ENCODE assay signal across 10 cellular contexts in genomic region chr9:75893096-75893495, GRCh38. TPM values are rescaled to one million over a fixed set of nuclear protein-coding genes. Genes with fewer than 3 reads are reported as not detected.
DNase-seq lines count a peak whose midpoint lies in the region; ATAC-seq and TF ChIP-seq lines count a peak whose summit lies in the region.
"Had no signal": no experiment of that assay in that cellular context is flagged by ENCODE, and none has a peak within 500 bp of the region (broad histone marks: within the 10 kb centered on the region; RNA-seq: fewer than 3 reads in every experiment).

No MANE protein-coding gene starts in this region.

- H3K27me3 ChIP-seq in smooth muscle cell (ENCODE audit: low read depth) (peaks cover 38% of the 10 kb centered on the region), upper lobe of left lung (no peaks in the 10 kb centered on the region)

- H3K9me3 ChIP-seq in smooth muscle cell (replicated peaks; ENCODE audit: low read depth) = no peaks in the 10 kb centered on the region
- H3K9me3 ChIP-seq in upper lobe of left lung = no peaks in the 10 kb centered on the region

- H2AFZ ChIP-seq in smooth muscle cell (ENCODE audit: low read depth) = no peak overlapping the region

- H3K4me1 Mint-ChIP-seq in T-helper 2 cell treated with Interferon-gamma antibody and Interleukin-4, amounts not matched to agents 5 μg/mL and 100 μg/mL, for 36 hours (ENCODE audit: low read depth) = peaks cover 19% of the 10 kb centered on the region
- H3K4me1 Mint-ChIP-seq in activated naive CD8-positive, alpha-beta T cell treated with anti-CD3 and anti-CD28 coated beads for 36 hours = peaks cover 48% of the 10 kb centered on the region
- peaks cover 30 to 34% of the 10 kb centered on the region in 2 donors for H3K4me1 Mint-ChIP-seq in immature natural killer cell
- H3K4me1 Mint-ChIP-seq in activated CD8-positive, alpha-beta memory T cell treated with anti-CD3 and anti-CD28 coated beads, Interleukin-2, amount 10 ng/mL, durations not matched to agents 7 days and 5 days = peaks cover 14% of the 10 kb centered on the region

- POLR2A ChIA-PET in GM10248 (lab: Yijun Ruan, JAX) = no interaction called here

- H3K9me3 Mint-ChIP-seq in T-helper 2 cell treated with Interferon-gamma antibody and Interleukin-4, amounts not matched to agents 5 μg/mL and 100 μg/mL, for 36 hours = no peaks in the 10 kb centered on the region
- no peaks in the 10 kb centered on the region for H3K9me3 Mint-ChIP-seq in activated naive CD8-positive, alpha-beta T cell treated with anti-CD3 and anti-CD28 coated beads for 36 hours
- no peaks in the 10 kb centered on the region for H3K9me3 Mint-ChIP-seq in immature natural killer cell
- H3K9me3 Mint-ChIP-seq in activated CD8-positive, alpha-beta memory T cell treated with anti-CD3 and anti-CD28 coated beads, Interleukin-2, amount 10 ng/mL, durations not matched to agents 7 days and 5 days (ENCODE audit: low read depth) = no peaks in the 10 kb centered on the region

- H3K36me3 Mint-ChIP-seq in T-helper 2 cell treated with Interferon-gamma antibody and Interleukin-4, amounts not matched to agents 5 μg/mL and 100 μg/mL, for 36 hours (ENCODE audit: low read depth) = no peaks in the 10 kb centered on the region
- H3K36me3 Mint-ChIP-seq in activated naive CD8-positive, alpha-beta T cell treated with anti-CD3 and anti-CD28 coated beads for 36 hours = no peaks in the 10 kb centered on the region
- H3K36me3 Mint-ChIP-seq in immature natural killer cell = no peaks in the 10 kb centered on the region
- no peaks in the 10 kb centered on the region for H3K36me3 Mint-ChIP-seq in activated CD8-positive, alpha-beta memory T cell treated with anti-CD3 and anti-CD28 coated beads, Interleukin-2, amount 10 ng/mL, durations not matched to agents 7 days and 5 days

- H3K36me3 ChIP-seq in smooth muscle cell (ENCODE audit: low read depth) (no peaks in the 10 kb centered on the region), upper lobe of left lung (no peaks in the 10 kb centered on the region)

- no peak overlapping the region for H3K9ac ChIP-seq in smooth muscle cell (ENCODE audit: low read depth)

- WGBS in smooth muscle cell (ENCODE audit: low lambda C conversion rate) = 80% methylated on average over 3 of the region's 3 CpGs
- WGBS in upper lobe of left lung, 2 donors = 65 to 69% methylated on average over 3 of the region's 3 CpGs

- peaks cover 15% of the 10 kb centered on the region for H3K4me1 ChIP-seq in smooth muscle cell (ENCODE audit: low read depth)
- H3K4me1 ChIP-seq in upper lobe of left lung = peaks cover 11 to 39% (median 22%) of the 10 kb centered on the region in 4 donors

- no peak for TF ChIP-seq EP300 in upper lobe of left lung (IDR thresholded peaks at IDR 0.05)

- no peak for DNase-seq in T-helper 2 cell treated with Interferon-gamma antibody and Interleukin-4, amounts not matched to agents 5 μg/mL and 100 μg/mL, for 36 hours (ENCODE audit: low spot score)
- no peak for DNase-seq in T-helper 2 cell
- no peak for DNase-seq in activated naive CD8-positive, alpha-beta T cell treated with anti-CD3 and anti-CD28 coated beads for 36 hours
- no peak for DNase-seq in immature natural killer cell
- DNase-seq in smooth muscle cell (lab: John Stamatoyannopoulos, UW; ENCODE audit: unreplicated experiment) = no peak
- no peak for DNase-seq in activated CD8-positive, alpha-beta memory T cell treated with anti-CD3 and anti-CD28 coated beads, Interleukin-2, amount 10 ng/mL, durations not matched to agents 7 days and 5 days
- no peak for DNase-seq in upper lobe of left lung
- no peak for DNase-seq in GM10248 (ENCODE audit: extremely low spot score)
- DNase-seq: 8988T; effector CD8-positive, alpha-beta T cell had no signal

- CTCF ChIA-PET in activated CD8-positive, alpha-beta memory T cell treated with anti-CD3 and anti-CD28 coated beads, Interleukin-2, amount 10 ng/mL, durations not matched to agents 7 days and 5 days (lab: Charles Lee) = no interaction called here
- CTCF ChIA-PET in GM10248 (lab: Yijun Ruan, JAX) = no interaction called here

- TF ChIP-seq CTCF in smooth muscle cell (IDR thresholded peaks at IDR 0.05; ENCODE audit: borderline replicate concordance, insufficient read depth, poor library complexity, severe bottlenecking) (no peak), upper lobe of left lung (IDR thresholded peaks at IDR 0.05) (no peak), GM10248 (IDR thresholded peaks at IDR 0.05; ENCODE audit: control extremely low read depth, extremely low read depth, low read depth, missing control alignments) (no peak)

- no peaks in the 10 kb centered on the region for H3F3A ChIP-seq in smooth muscle cell (ENCODE audit: low read depth)

- peak overlapping the region; percentile 46 for H3K4me3 Mint-ChIP-seq in T-helper 2 cell treated with Interferon-gamma antibody and Interleukin-4, amounts not matched to agents 5 μg/mL and 100 μg/mL, for 36 hours
- H3K4me3 Mint-ChIP-seq in activated naive CD8-positive, alpha-beta T cell treated with anti-CD3 and anti-CD28 coated beads for 36 hours = peak overlapping the region; percentile 98
- peak overlapping the region; percentile 27 to 92 (median 56) for H3K4me3 Mint-ChIP-seq in immature natural killer cell
- no peak overlapping the region for H3K4me3 Mint-ChIP-seq in activated CD8-positive, alpha-beta memory T cell treated with anti-CD3 and anti-CD28 coated beads, Interleukin-2, amount 10 ng/mL, durations not matched to agents 7 days and 5 days

- ATAC-seq in activated CD8-positive, alpha-beta memory T cell treated with anti-CD3 and anti-CD28 coated beads, Interleukin-2, amount 10 ng/mL, durations not matched to agents 7 days and 5 days = no peak
- ATAC-seq in upper lobe of left lung (ENCODE audit: low FRiP score in 2 of 2) = no peak

- H3K79me2 ChIP-seq in smooth muscle cell (ENCODE audit: low read depth) = no peaks in the 10 kb centered on the region

- peaks cover 53% of the 10 kb centered on the region for H3K27me3 Mint-ChIP-seq in T-helper 2 cell treated with Interferon-gamma antibody and Interleukin-4, amounts not matched to agents 5 μg/mL and 100 μg/mL, for 36 hours (ENCODE audit: low read depth)
- H3K27me3 Mint-ChIP-seq in activated naive CD8-positive, alpha-beta T cell treated with anti-CD3 and anti-CD28 coated beads for 36 hours = no peaks in the 10 kb centered on the region
- peaks cover 7 to 14% (median 13%) of the 10 kb centered on the region in 3 donors for H3K27me3 Mint-ChIP-seq in immature natural killer cell (ENCODE audit: low read depth in 3 of 3)
- peaks cover 45% of the 10 kb centered on the region for H3K27me3 Mint-ChIP-seq in activated CD8-positive, alpha-beta memory T cell treated with anti-CD3 and anti-CD28 coated beads, Interleukin-2, amount 10 ng/mL, durations not matched to agents 7 days and 5 days

- H3K27ac Mint-ChIP-seq in T-helper 2 cell treated with Interferon-gamma antibody and Interleukin-4, amounts not matched to agents 5 μg/mL and 100 μg/mL, for 36 hours = no peak overlapping the region
- H3K27ac Mint-ChIP-seq in activated naive CD8-positive, alpha-beta T cell treated with anti-CD3 and anti-CD28 coated beads for 36 hours = no peak overlapping the region
- H3K27ac Mint-ChIP-seq in immature natural killer cell = no peak overlapping the region
- H3K27ac Mint-ChIP-seq in activated CD8-positive, alpha-beta memory T cell treated with anti-CD3 and anti-CD28 coated beads, Interleukin-2, amount 10 ng/mL, durations not matched to agents 7 days and 5 days = no peak overlapping the region

- H3K27ac ChIP-seq in smooth muscle cell (ENCODE audit: low read depth) (no peak overlapping the region), upper lobe of left lung (no peak overlapping the region)

- H3K4me3 ChIP-seq in smooth muscle cell = peak overlapping the region; percentile 81
- peak overlapping the region in 2 of 4 donors; percentile 73 to 93 for H3K4me3 ChIP-seq in upper lobe of left lung

- TF ChIP-seq POLR2A in upper lobe of left lung (IDR thresholded peaks at IDR 0.05) = no peak

- H4K20me1 ChIP-seq in smooth muscle cell (ENCODE audit: low read depth) = peaks cover 8% of the 10 kb centered on the region

- H3K4me2 ChIP-seq in smooth muscle cell = peak overlapping the region; percentile 98

RNA-seq across cellular contexts. Expression of gene PCSK5, which starts 2.6 kb away (rescaled TPM):
- 1 to 10 TPM; 5.3 to 5.5 TPM for total RNA-seq in activated naive CD8-positive, alpha-beta T cell treated with anti-CD3 and anti-CD28 coated beads for 36 hours
- 10 to 100 TPM in 1 of 3 donors, 1 to 10 TPM in 2; 5.7 to 17.2 (median 7.3) TPM for polyA plus RNA-seq in immature natural killer cell
- 2.2 and 2.3 TPM in 2 replicates for total RNA-seq in smooth muscle cell
- polyA plus RNA-seq in smooth muscle cell = 2.8 and 3.4 TPM in 2 replicates
- 1 to 10 TPM; 1.1 to 2.0 TPM for total RNA-seq in activated CD8-positive, alpha-beta memory T cell treated with anti-CD3 and anti-CD28 coated beads, Interleukin-2, amount 10 ng/mL, durations not matched to agents 7 days and 5 days
- 10 to 100 TPM; 12.8 to 29.2 (median 18.3) TPM for total RNA-seq in upper lobe of left lung
